ENCODE assay signal across 7 cellular contexts in the genomic region with DNA sequence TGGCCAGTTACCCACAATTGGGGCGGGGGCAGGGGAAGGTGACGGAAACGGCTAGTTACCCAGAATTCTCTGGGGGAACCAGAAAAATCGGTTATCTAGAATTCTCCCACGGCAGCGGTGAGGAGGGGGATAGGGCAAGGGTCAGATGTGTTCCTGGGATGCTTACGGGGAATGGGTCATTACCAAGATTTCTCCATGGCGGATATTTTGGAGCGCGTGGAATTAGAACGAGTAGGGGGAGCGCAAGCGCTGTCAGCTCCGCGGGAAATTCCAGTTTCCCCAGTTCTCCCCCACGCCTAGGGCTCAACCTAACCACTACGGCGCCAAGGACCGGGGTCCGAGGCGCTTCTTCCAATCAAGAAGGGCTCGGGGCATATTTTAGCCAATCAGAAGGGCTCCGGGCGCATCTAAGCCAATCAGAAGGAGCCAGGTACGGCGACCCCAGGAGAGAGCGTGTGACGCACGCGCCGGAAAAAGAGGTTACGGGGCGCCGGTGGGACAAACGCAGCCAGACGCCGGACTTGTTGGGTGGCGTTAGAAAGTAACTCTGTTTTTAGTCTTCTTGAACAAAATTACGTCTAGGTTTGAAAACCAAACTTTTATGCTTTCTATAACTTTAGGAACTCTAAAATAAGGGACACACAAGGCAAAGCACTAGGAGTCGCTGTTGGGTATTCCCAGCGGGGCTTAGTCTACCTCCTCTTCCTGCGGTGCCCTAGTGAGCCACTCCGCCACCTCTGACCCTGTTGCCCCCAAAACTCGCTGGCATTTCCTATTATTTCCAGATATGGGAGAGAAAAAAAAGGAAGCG.
A peak's percentile ranks its signal among the peaks of the same experiment; 100 is the strongest.
DNase-seq lines count a peak whose midpoint lies in the region; ATAC-seq and TF ChIP-seq lines count a peak whose summit lies in the region.

TSS of gene PAN2 (minus strand) at position 322 of the 811 bp plus-strand sequence. CDS start 906 bp downstream, outside the sequence.

- TF ChIP-seq CTCF in astrocyte of the cerebellum (IDR thresholded peaks at IDR 0.05; ENCODE audit: low read depth, low read length, missing control alignments) = peak; percentile 75

- peak; percentile 91 for DNase-seq in NCI-H2029 treated with DMSO at 0.1 percent for 48 hours (lab: John Stamatoyannopoulos, UW)
- peak; percentile 87 for DNase-seq in T-helper 9 cell
- DNase-seq in astrocyte of the cerebellum (ENCODE audit: low read depth) = peak; percentile 96
- peak; percentile 89 to 95 for DNase-seq in hippocampal formation (lab: John Stamatoyannopoulos, UW)
- peak; percentile 98 for DNase-seq in retina

- peak; percentile 72 for ATAC-seq in GM18508 (IDR thresholded peaks at IDR 0.05; ENCODE audit: insufficient read depth, unreplicated experiment)
- ATAC-seq in HG03025 (IDR thresholded peaks at IDR 0.05; ENCODE audit: low FRiP score, unreplicated experiment) = peak; percentile 85

- peak within 1 kb of the TSS; percentile 50 for H3K4me3 ChIP-seq in astrocyte of the cerebellum (ENCODE audit: low read depth, low read length)

- in situ Hi-C loops in astrocyte of the cerebellum (cut with HindIII; ENCODE audit: low sequenced_read_pairs) = no loop called here

Comparison
In these comparisons a context has a peak if more than half of its experiments do, and no peak if none do; other contexts are left out.
1. Peak in every context shown above with its lines: DNase-seq, ATAC-seq and H3K4me3 ChIP-seq.